10 cellular contexts compared by ENCODE assay signal in the genomic region with DNA sequence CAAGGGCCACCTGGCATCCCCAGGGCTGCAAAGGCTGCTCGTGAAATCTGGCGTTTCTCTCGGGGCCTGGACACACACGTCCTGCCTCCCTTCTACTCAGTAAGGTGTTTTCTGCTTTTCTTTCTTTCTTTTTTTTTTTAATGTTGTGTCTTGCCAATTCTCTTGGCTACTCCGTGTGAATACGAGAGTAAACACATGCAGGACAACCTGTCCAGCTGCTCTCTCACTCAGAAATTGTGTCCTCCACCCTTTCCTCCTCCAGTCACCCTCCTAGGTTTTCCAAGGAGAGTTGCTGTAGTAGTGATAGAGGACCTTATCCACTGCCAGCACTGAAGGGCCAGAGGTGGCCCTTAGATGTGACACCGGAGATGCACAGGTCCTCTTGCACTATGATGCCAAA.
"Had no signal": no experiment of that assay in that cellular context is flagged by ENCODE, and none has a peak within 500 bp of the region (broad histone marks: within the 10 kb centered on the region; RNA-seq: fewer than 3 reads in every experiment).

No MANE protein-coding gene starts in this region.

- H3K4me2 ChIP-seq: KMS-11 had no signal

- H3K27ac ChIP-seq: GM23248, HL-60, KMS-11 had no signal

- H3K4me1 ChIP-seq: HAP-1 had no signal

- ATAC-seq: HCT116, HepG2 had no signal

- H3K4me3 ChIP-seq: GM23248, HAP-1 had no signal

- H3K9ac ChIP-seq: GM23248, KMS-11 had no signal

- H3K9me3 ChIP-seq: HAP-1 had no signal

- H3K36me3 ChIP-seq: HAP-1 had no signal

- DNase-seq: GM23248, GOT3, H7, HFFc6, Karpas-422 had no signal
